In genomic region chr14:102524026-102524450, GRCh38 we compare ENCODE assay signal across 8 cellular contexts. TPM values are rescaled to one million over a fixed set of nuclear protein-coding genes. Genes with fewer than 3 reads are reported as not detected.
DNase-seq lines count a peak whose midpoint lies in the region; ATAC-seq and TF ChIP-seq lines count a peak whose summit lies in the region.

No MANE protein-coding gene starts in this region.

- peaks cover 3% of the 10 kb centered on the region for H3K4me1 ChIP-seq in KMS-11 (ENCODE audit: low read depth, poor library complexity, severe bottlenecking)
- H3K4me1 ChIP-seq in endocrine pancreas (ENCODE audit: control insufficient read depth, insufficient read depth, low read length): no peaks in the 10 kb centered on the region
- H3K4me1 ChIP-seq in skeletal muscle tissue (ENCODE audit: control insufficient read depth in 3 of 3, insufficient read depth in 3 of 3, low read length in 3 of 3): peaks cover 9 to 16% (median 13%) of the 10 kb centered on the region in 3 donors

- H3K9me3 ChIP-seq in endocrine pancreas (ENCODE audit: control insufficient read depth, low read length): no peaks in the 10 kb centered on the region
- H3K9me3 ChIP-seq in skeletal muscle tissue (ENCODE audit: control insufficient read depth in 3 of 3, low read length in 3 of 3): no peaks in the 10 kb centered on the region

- DNase-seq in hepatic stellate cell (ENCODE audit: low spot score): no peak
- DNase-seq in NCI-H226: no peak
- no peak for DNase-seq in GM13976 (ENCODE audit: low spot score)
- DNase-seq in glomerular visceral epithelial cell (ENCODE audit: extremely low spot score): no peak

- H3K27me3 ChIP-seq in KMS-11 (ENCODE audit: insufficient read depth, low read depth): no peaks in the 10 kb centered on the region
- H3K27me3 ChIP-seq in endocrine pancreas (ENCODE audit: control insufficient read depth, insufficient read depth, low read length): no peaks in the 10 kb centered on the region
- H3K27me3 ChIP-seq in skeletal muscle tissue (ENCODE audit: control insufficient read depth in 3 of 3, insufficient read depth in 3 of 3, low read length in 3 of 3): no peaks in the 10 kb centered on the region

- H2AFZ ChIP-seq in KMS-11 (ENCODE audit: low read depth): peak overlapping the region; percentile 67

- H3K36me3 ChIP-seq in KMS-11 (ENCODE audit: insufficient read depth) (no peaks in the 10 kb centered on the region), endocrine pancreas (ENCODE audit: control insufficient read depth, insufficient read depth, low read length) (no peaks in the 10 kb centered on the region), skeletal muscle tissue (ENCODE audit: control insufficient read depth in 3 of 3, insufficient read depth in 3 of 3, low read length in 3 of 3) (no peaks in the 10 kb centered on the region)

- ATAC-seq in GM21447 (IDR thresholded peaks at IDR 0.05; ENCODE audit: unreplicated experiment): peak; percentile 2

- TF ChIP-seq CTCF in KMS-11 (conservative IDR thresholded peaks at IDR 0.05; ENCODE audit: low read depth, low read length) (no peak), GM13976 (IDR thresholded peaks at IDR 0.05; ENCODE audit: borderline replicate concordance, control extremely low read depth, extremely low read depth, insufficient read depth, missing control alignments) (no peak)

- H3K9ac ChIP-seq in KMS-11 (peak overlapping the region; percentile 46; the same call in 1 of the 2 replicates), endocrine pancreas (ENCODE audit: control insufficient read depth, insufficient read depth, low read length) (peak overlapping the region; percentile 48), skeletal muscle tissue (ENCODE audit: low read depth in 1 of 3, low read length in 3 of 3) (peak overlapping the region; percentile 60 to 83 (median 66))

- H3K4me3 ChIP-seq in KMS-11 (IDR thresholded peaks at IDR 0.05; ENCODE audit: insufficient read depth, low read depth, low read length) (no peak overlapping the region), endocrine pancreas (ENCODE audit: control insufficient read depth, insufficient read depth, low read length) (no peak overlapping the region), skeletal muscle tissue (ENCODE audit: low read length in 3 of 3) (peak overlapping the region; percentile 82 to 94 (median 91))

- H3K79me2 ChIP-seq in KMS-11 (ENCODE audit: insufficient read depth, low read depth): no peaks in the 10 kb centered on the region

- in situ Hi-C loops in GM13976 (cut with MboI; ENCODE audit: low sequenced_read_pairs, unreplicated experiment): no loop called here

- peak overlapping the region; percentile 87 for H3K4me2 ChIP-seq in KMS-11

- H4K20me1 ChIP-seq in KMS-11 (ENCODE audit: insufficient read depth): no peaks in the 10 kb centered on the region

- H3K27ac ChIP-seq in KMS-11 (peak overlapping the region; percentile 37), skeletal muscle tissue (ENCODE audit: low read depth, low read length) (no peak overlapping the region)

RNA-seq across cellular contexts. Expression of gene ANKRD9, which starts 14.5 kb away (rescaled TPM):
- 9.4 TPM for total RNA-seq in skeletal muscle tissue

Comparison
In these comparisons a context has a peak if more than half of its experiments do, and no peak if none do; other contexts are left out.
1. H3K4me3 ChIP-seq: peak in skeletal muscle tissue (3 of 3); none in KMS-11 (single experiment) and endocrine pancreas (single experiment).
2. Peak in every context shown above with its lines, with median percentiles within 50 percentile points of each other: H3K9ac ChIP-seq.